Comparison of ENCODE assay signal across 8 cellular contexts in the genomic region with DNA sequence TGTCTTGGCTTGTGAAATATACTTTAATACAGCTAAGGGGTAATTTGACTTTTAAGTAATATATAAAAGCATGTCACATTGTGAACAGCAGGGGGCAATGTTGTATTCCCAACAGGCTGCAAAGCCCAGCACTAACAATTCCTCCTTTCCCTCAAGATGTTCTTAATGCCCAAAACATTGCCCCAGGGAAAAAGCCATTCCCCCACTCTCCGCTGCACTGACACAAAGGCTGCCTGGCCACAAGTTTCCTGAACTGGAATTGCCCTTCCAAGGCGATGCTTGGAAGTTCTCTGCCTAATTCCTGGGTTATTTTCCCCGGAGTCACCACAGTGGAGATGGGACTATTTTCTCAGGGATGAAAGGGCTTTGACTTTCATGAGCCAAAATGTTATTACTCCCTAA. TPM values are rescaled to one million over a fixed set of nuclear protein-coding genes. Genes with fewer than 3 reads are reported as not detected.
A peak's percentile ranks its signal among the peaks of the same experiment; 100 is the strongest.
DNase-seq lines count a peak whose midpoint lies in the region; ATAC-seq and TF ChIP-seq lines count a peak whose summit lies in the region.

No MANE protein-coding gene starts in this region.

- DNase-seq in stimulated activated naive CD4-positive, alpha-beta T cell (lab: John Stamatoyannopoulos, UW) = peak in 4 of 6 experiments; percentile 5 to 42 (median 28)
- DNase-seq in stimulated activated naive CD4-positive, alpha-beta T cell treated with Interleukin-2 at 50 U/mL for 16 hours (lab: John Stamatoyannopoulos, UW) = no peak
- peak; percentile 43 for DNase-seq in MV-4-11 (lab: John Stamatoyannopoulos, UW)
- DNase-seq in ecto neural progenitor cell (ENCODE audit: low spot score) = peak; percentile 74
- no peak for DNase-seq in lower lobe of right lung
- DNase-seq in vagina (ENCODE audit: extremely low spot score in 2 of 2) = no peak

- TF ChIP-seq CTCF in lower lobe of right lung (IDR thresholded peaks at IDR 0.05) = peak; percentile 73
- peak; percentile 64 to 92 (median 78) for TF ChIP-seq CTCF in vagina (IDR thresholded peaks at IDR 0.05)

- no peak for TF ChIP-seq POLR2A in vagina (IDR thresholded peaks at IDR 0.05)

- ATAC-seq in SK-N-SH treated with all-trans-retinoic acid at 6 μM for 48 hours = peak; percentile 87
- peak; percentile 76 to 81 for ATAC-seq in lower lobe of right lung
- no peak for ATAC-seq in GM18511 (IDR thresholded peaks at IDR 0.05; ENCODE audit: unreplicated experiment)

- H3K9me3 ChIP-seq in lower lobe of right lung (no peaks in the 10 kb centered on the region), vagina (no peaks in the 10 kb centered on the region)

- H3K4me3 ChIP-seq in lower lobe of right lung (no peak overlapping the region), vagina (no peak overlapping the region)

- H3K4me1 ChIP-seq in lower lobe of right lung (peaks cover 9% of the 10 kb centered on the region), vagina (peaks cover 9% of the 10 kb centered on the region)

- H3K27ac ChIP-seq in lower lobe of right lung (no peak overlapping the region), vagina (peak overlapping the region; percentile 53)

- intact Hi-C loops in lower lobe of right lung (cut with DNase I) = loop anchor here (5.0 kb wide), 1 partner anchor 281 kb away; no protein-coding TSS in a partner anchor
- intact Hi-C loops in vagina (cut with DNase I) = loop anchor here (2.0 to 10.0 kb wide), 2 partner anchors 133 to 285 kb away; partner anchors contain the start of gene SOCS1

- H3K36me3 ChIP-seq in lower lobe of right lung (peaks cover 64% of the 10 kb centered on the region), vagina (peaks cover 0 to 17% of the 10 kb centered on the region in 2 donors)

- H3K27me3 ChIP-seq in lower lobe of right lung (ENCODE audit: low read depth) (no peaks in the 10 kb centered on the region), vagina (no peaks in the 10 kb centered on the region)

TF ChIP-seq in SK-N-SH treated with all-trans-retinoic acid at 6 μM for 48 hours, 23 proteins besides CTCF, POLR2A, EP300 and RAD21:
- TF ChIP-seq ARNTL (CRISPR knock-in tag; IDR thresholded peaks at IDR 0.05; ENCODE audit: borderline replicate concordance, low read depth) (no peak), CSDC2 (CRISPR knock-in tag; IDR thresholded peaks at IDR 0.05) (no peak), CREB5 (CRISPR knock-in tag; IDR thresholded peaks at IDR 0.05; ENCODE audit: low read depth) (no peak), ZNF70 (CRISPR knock-in tag; IDR thresholded peaks at IDR 0.05) (no peak), GLIS3 (CRISPR knock-in tag; IDR thresholded peaks at IDR 0.05) (no peak), PPARA (CRISPR knock-in tag; IDR thresholded peaks at IDR 0.05; ENCODE audit: borderline replicate concordance) (no peak), ZFP30 (CRISPR knock-in tag; IDR thresholded peaks at IDR 0.05) (no peak), ZNF565 (CRISPR knock-in tag; conservative IDR thresholded peaks at IDR 0.05; ENCODE audit: low read depth) (no peak), TOX (CRISPR knock-in tag; IDR thresholded peaks at IDR 0.05; ENCODE audit: borderline replicate concordance) (no peak), ISL1 (CRISPR knock-in tag; IDR thresholded peaks at IDR 0.05) (no peak), SNAI2 (CRISPR knock-in tag; IDR thresholded peaks at IDR 0.05) (no peak), ZNF8 (CRISPR knock-in tag; IDR thresholded peaks at IDR 0.05) (no peak), ZC3H10 (CRISPR knock-in tag; IDR thresholded peaks at IDR 0.05) (no peak)
- TF ChIP-seq, protein P1, sequence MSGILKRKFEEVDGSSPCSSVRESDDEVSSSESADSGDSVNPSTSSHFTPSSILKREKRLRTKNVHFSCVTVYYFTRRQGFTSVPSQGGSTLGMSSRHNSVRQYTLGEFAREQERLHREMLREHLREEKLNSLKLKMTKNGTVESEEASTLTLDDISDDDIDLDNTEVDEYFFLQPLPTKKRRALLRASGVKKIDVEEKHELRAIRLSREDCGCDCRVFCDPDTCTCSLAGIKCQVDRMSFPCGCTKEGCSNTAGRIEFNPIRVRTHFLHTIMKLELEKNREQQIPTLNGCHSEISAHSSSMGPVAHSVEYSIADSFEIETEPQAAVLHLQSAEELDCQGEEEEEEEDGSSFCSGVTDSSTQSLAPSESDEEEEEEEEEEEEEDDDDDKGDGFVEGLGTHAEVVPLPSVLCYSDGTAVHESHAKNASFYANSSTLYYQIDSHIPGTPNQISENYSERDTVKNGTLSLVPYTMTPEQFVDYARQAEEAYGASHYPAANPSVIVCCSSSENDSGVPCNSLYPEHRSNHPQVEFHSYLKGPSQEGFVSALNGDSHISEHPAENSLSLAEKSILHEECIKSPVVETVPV (CRISPR knock-in tag; IDR thresholded peaks at IDR 0.05) = no peak
TF ChIP-seq in SK-N-SH treated with all-trans-retinoic acid at 6 μM for 48 hours: peak in this region for 0.

RNA-seq across cellular contexts. Expression of gene CLEC16A, which starts 27.2 kb away (rescaled TPM):
- total RNA-seq in lower lobe of right lung (34.6 TPM), vagina (21.6 TPM)

RNA-seq across cellular contexts. Expression of gene DEXI, which starts 29.3 kb away (rescaled TPM):
- 29.9 TPM for total RNA-seq in lower lobe of right lung
- 67.5 TPM for total RNA-seq in vagina

Comparison
In these comparisons a context has a peak if more than half of its experiments do, and no peak if none do; other contexts are left out.
1. DNase-seq: peak in stimulated activated naive CD4-positive, alpha-beta T cell (4 of 6), MV-4-11 (single experiment) and ecto neural progenitor cell (single experiment); none in stimulated activated naive CD4-positive, alpha-beta T cell treated with Interleukin-2 at 50 U/mL for 16 hours (single experiment), lower lobe of right lung (single experiment) and vagina (0 of 2).